14 cellular contexts compared by ENCODE assay signal in genomic region chr10:126110434-126110833, GRCh38.
DNase-seq lines count a peak whose midpoint lies in the region; ATAC-seq, FAIRE-seq and TF ChIP-seq lines count a peak whose summit lies in the region.
"Had no signal": no experiment of that assay in that cellular context is flagged by ENCODE, and none has a peak within 500 bp of the region (broad histone marks: within the 10 kb centered on the region; RNA-seq: fewer than 3 reads in every experiment).

No MANE protein-coding gene starts in this region.

- no peaks in the 10 kb centered on the region for H3K9me3 Mint-ChIP-seq in activated CD8-positive, alpha-beta T cell treated with anti-CD3 and anti-CD28 coated beads for 36 hours
- H3K9me3 Mint-ChIP-seq in neural progenitor cell: peaks cover 2% of the 10 kb centered on the region

- H2BK15ac ChIP-seq in IMR-90 (ENCODE audit: low read depth, low read length): no peak overlapping the region

- 60% methylated on average over 4 of the region's 4 CpGs for WGBS in A549 (ENCODE audit: missing lambda C conversion rate)
- 50% methylated on average over 1 of the region's 4 CpGs; no CpG with 5 or more reads in 1 of the 2 experiments for WGBS in IMR-90 (ENCODE audit: extremely low coverage in 2 of 2, insufficient read length in 1 of 2), 2 experiments

- no peak overlapping the region for H2AK5ac ChIP-seq in IMR-90 (ENCODE audit: low read depth, low read length)

- H3K27ac ChIP-seq in A549 (0 out of 6 replicates have a peak overlapping the region, but pooled peaks of 1 of the 2 experiments have one; percentile 13), IMR-90 (ENCODE audit: insufficient read depth, low read length) (no peak overlapping the region), neural progenitor cell (no peak overlapping the region)
- H3K27ac ChIP-seq: epithelial cell of prostate, thyroid gland had no signal

- H2AK9ac ChIP-seq in IMR-90 (replicated peaks; ENCODE audit: low read depth, low read length, poor library complexity): no peak overlapping the region

- TF ChIP-seq RAD21 in A549 (conservative IDR thresholded peaks at IDR 0.05 in 1 of 2, IDR thresholded peaks at IDR 0.05 in 1 of 2) (no peak), IMR-90 (IDR thresholded peaks at IDR 0.05; ENCODE audit: low read length) (no peak)

- no peak overlapping the region for H3K9ac ChIP-seq in IMR-90 (ENCODE audit: low read depth, low read length)
- no peak overlapping the region for H3K9ac ChIP-seq in neural progenitor cell

- no peak overlapping the region for H3K27ac Mint-ChIP-seq in activated CD8-positive, alpha-beta T cell treated with anti-CD3 and anti-CD28 coated beads for 36 hours
- no peak overlapping the region for H3K27ac Mint-ChIP-seq in neural progenitor cell
- H3K27ac Mint-ChIP-seq: activated CD8-positive, alpha-beta memory T cell treated with anti-CD3 and anti-CD28 coated beads, Interleukin-2, amount 10 ng/mL, durations not matched to agents 7 days and 5 days had no signal

- no peak overlapping the region for H3K4ac ChIP-seq in IMR-90 (ENCODE audit: low read depth, low read length)

- ATAC-seq in A549: no peak
- peak; percentile 37; the same call in 1 of the 2 replicates for ATAC-seq in IMR-90 (ENCODE audit: low read depth)
- no peak for ATAC-seq in activated CD8-positive, alpha-beta T cell treated with anti-CD3 and anti-CD28 coated beads for 36 hours
- no peak for ATAC-seq in GM19397 (IDR thresholded peaks at IDR 0.05; ENCODE audit: unreplicated experiment)
- ATAC-seq: activated CD8-positive, alpha-beta memory T cell treated with anti-CD3 and anti-CD28 coated beads, Interleukin-2, amount 10 ng/mL, durations not matched to agents 7 days and 5 days had no signal

- H3K56ac ChIP-seq in IMR-90 (ENCODE audit: extremely low read depth, insufficient read depth, low read length): no peak overlapping the region

- H3K14ac ChIP-seq in IMR-90 (replicated peaks; ENCODE audit: low read depth, low read length): no peak overlapping the region

- peak overlapping the region; percentile 3; the same call in 2 of the 3 replicates for H3K4me2 ChIP-seq in A549
- no peak overlapping the region; the same call in 1 of the 2 replicates for H3K4me2 ChIP-seq in IMR-90 (ENCODE audit: low read depth, low read length)
- H3K4me2 ChIP-seq in neural progenitor cell: no peak overlapping the region

- no TSS peak for BruUV-seq in IMR-90 (replicated peaks; lab: Mats Ljungman, UMichigan)

- H2BK20ac ChIP-seq in IMR-90 (ENCODE audit: low read depth, low read length): no peak overlapping the region

- H2BK120ac ChIP-seq in IMR-90 (ENCODE audit: low read depth, low read length): no peak overlapping the region

- H4K91ac ChIP-seq in IMR-90 (ENCODE audit: insufficient read depth, low read depth, low read length): no peak overlapping the region

- intact Hi-C loops in IMR-90 (cut with micrococcal nuclease): no loop called here
- intact Hi-C loops in activated CD8-positive, alpha-beta T cell treated with anti-CD3 and anti-CD28 coated beads for 36 hours (cut with micrococcal nuclease): no loop called here

- FAIRE-seq in A549 (lab: Jason Lieb, UNC): no peak
- no peak for FAIRE-seq in bronchial epithelial cell (lab: Jason Lieb, UNC)

- no peak overlapping the region for H3K23ac ChIP-seq in IMR-90 (ENCODE audit: low read depth, low read length)

- H3K27me3 ChIP-seq in IMR-90 (ENCODE audit: control insufficient read depth, insufficient read depth, low read length): no peaks in the 10 kb centered on the region; the same call in 1 of the 2 replicates
- H3K27me3 ChIP-seq in bronchial epithelial cell (ENCODE audit: control insufficient read depth, insufficient read depth, low read length): no peaks in the 10 kb centered on the region
- no peaks in the 10 kb centered on the region for H3K27me3 ChIP-seq in neural progenitor cell
- H3K27me3 ChIP-seq: thyroid gland had no signal

- H3K27me3 Mint-ChIP-seq in activated CD8-positive, alpha-beta T cell treated with anti-CD3 and anti-CD28 coated beads for 36 hours: peaks cover 2% of the 10 kb centered on the region
- peaks cover 7% of the 10 kb centered on the region for H3K27me3 Mint-ChIP-seq in neural progenitor cell (ENCODE audit: insufficient read depth, low read depth)

- H4K5ac ChIP-seq in IMR-90 (ENCODE audit: low read depth, low read length): no peak overlapping the region

- H3K36me3 ChIP-seq in IMR-90 (ENCODE audit: control insufficient read depth, insufficient read depth, low read length) (no peaks in the 10 kb centered on the region), bronchial epithelial cell (ENCODE audit: control insufficient read depth, insufficient read depth, low read length) (no peaks in the 10 kb centered on the region), neural progenitor cell (no peaks in the 10 kb centered on the region)
- H3K36me3 ChIP-seq: thyroid gland had no signal

- H3K4me3 ChIP-seq in A549: no peak overlapping the region
- no peak overlapping the region for H3K4me3 ChIP-seq in IMR-90 (ENCODE audit: insufficient read depth, low read depth, low read length)
- H3K4me3 ChIP-seq in bronchial epithelial cell (ENCODE audit: low read depth, low read length): no peak overlapping the region
- H3K4me3 ChIP-seq in neural progenitor cell: no peak overlapping the region
- H3K4me3 ChIP-seq: thyroid gland had no signal

- H2AFZ ChIP-seq in IMR-90 (replicated peaks; ENCODE audit: low read length, poor library complexity) (no peak overlapping the region), neural progenitor cell (replicated peaks) (no peak overlapping the region)

- H3K9me3 ChIP-seq in A549 (no peaks in the 10 kb centered on the region), IMR-90 (ENCODE audit: control insufficient read depth, insufficient read depth, low read length) (no peaks in the 10 kb centered on the region), neural progenitor cell (ENCODE audit: low read depth) (no peaks in the 10 kb centered on the region)
- H3K9me3 ChIP-seq: thyroid gland had no signal

- H3K79me2 ChIP-seq in neural progenitor cell (ENCODE audit: low read depth): no peaks in the 10 kb centered on the region

- TF ChIP-seq POLR2A in A549 (IDR thresholded peaks at IDR 0.05; ENCODE audit: low read length): no peak
- TF ChIP-seq POLR2A in IMR-90 (IDR thresholded peaks at IDR 0.05; ENCODE audit: low read depth, low read length): no peak

- peaks cover 11% of the 10 kb centered on the region; the same call in 2 of the 3 replicates for H3K4me1 ChIP-seq in A549
- H3K4me1 ChIP-seq in IMR-90 (ENCODE audit: control insufficient read depth, insufficient read depth, low read length): no peaks in the 10 kb centered on the region
- peaks cover 19% of the 10 kb centered on the region for H3K4me1 ChIP-seq in neural progenitor cell

- H4K8ac ChIP-seq in IMR-90 (ENCODE audit: low read depth in 2 of 2, low read length in 2 of 2): no peak overlapping the region

- CTCF ChIA-PET in A549 (lab: Yijun Ruan, JAX): interaction anchor here (1.1 to 1.4 kb wide), 2 partner anchors 12 to 393 kb away, joined by 3 read pairs; no protein-coding TSS in a partner anchor
- CTCF ChIA-PET in IMR-90 (lab: Yijun Ruan, JAX): interaction anchor here (1.0 kb wide), 1 partner anchor 21 kb away, joined by 7 read pairs; no protein-coding TSS in a partner anchor
- CTCF ChIA-PET in activated CD8-positive, alpha-beta T cell treated with anti-CD3 and anti-CD28 coated beads for 36 hours (lab: Charles Lee): no interaction called here

- no peak for TF ChIP-seq EP300 in A549 (IDR thresholded peaks at IDR 0.05)

- no peak overlapping the region for H3K4me3 Mint-ChIP-seq in activated CD8-positive, alpha-beta T cell treated with anti-CD3 and anti-CD28 coated beads for 36 hours
- no peak overlapping the region for H3K4me3 Mint-ChIP-seq in neural progenitor cell
- H3K4me3 Mint-ChIP-seq: activated CD8-positive, alpha-beta memory T cell treated with anti-CD3 and anti-CD28 coated beads, Interleukin-2, amount 10 ng/mL, durations not matched to agents 7 days and 5 days had no signal

- dilution Hi-C loops in IMR-90 (cut with HindIII; ENCODE audit: low sequenced_read_pairs, unreplicated experiment): no loop called here

- no peaks in the 10 kb centered on the region for H3K4me1 Mint-ChIP-seq in activated CD8-positive, alpha-beta T cell treated with anti-CD3 and anti-CD28 coated beads for 36 hours (ENCODE audit: low read depth)
- peaks cover 7% of the 10 kb centered on the region for H3K4me1 Mint-ChIP-seq in neural progenitor cell
- H3K4me1 Mint-ChIP-seq: activated CD8-positive, alpha-beta memory T cell treated with anti-CD3 and anti-CD28 coated beads, Interleukin-2, amount 10 ng/mL, durations not matched to agents 7 days and 5 days had no signal

- H2BK5ac ChIP-seq in IMR-90 (ENCODE audit: low read depth, low read length, poor library complexity, severe bottlenecking): no peak overlapping the region

- POLR2A ChIA-PET in A549 (lab: Yijun Ruan, JAX) (no interaction called here), IMR-90 (lab: Charles Lee; ENCODE audit: unreplicated experiment) (no interaction called here)
- POLR2A ChIA-PET in activated CD8-positive, alpha-beta T cell treated with anti-CD3 and anti-CD28 coated beads for 36 hours (lab: Charles Lee): no interaction called here

- in situ Hi-C loops in IMR-90 (cut with MboI; ENCODE audit: low sequenced_read_pairs): no loop called here

- H3F3A ChIP-seq in neural progenitor cell (ENCODE audit: low read depth): peaks cover 9% of the 10 kb centered on the region

- H3K79me1 ChIP-seq in IMR-90 (ENCODE audit: low read depth in 1 of 2, low read length in 2 of 2): no peaks in the 10 kb centered on the region

- H3K9me1 ChIP-seq in IMR-90 (ENCODE audit: insufficient read depth, low read length): 0 out of 2 replicates have a peak, but pooled peaks cover 5% of the 10 kb centered on the region

- no peak overlapping the region for H3K18ac ChIP-seq in IMR-90 (ENCODE audit: low read depth, low read length)

- no peak for TF ChIP-seq CTCF in A549 (IDR thresholded peaks at IDR 0.05)
- TF ChIP-seq CTCF in IMR-90 (conservative IDR thresholded peaks at IDR 0.05; ENCODE audit: low read depth, low read length): no peak
- TF ChIP-seq CTCF in bronchial epithelial cell (IDR thresholded peaks at IDR 0.05; ENCODE audit: insufficient read depth, low read length, severe bottlenecking): no peak
- no peak for TF ChIP-seq CTCF in activated CD8-positive, alpha-beta T cell treated with anti-CD3 and anti-CD28 coated beads for 36 hours (IDR thresholded peaks at IDR 0.05)
- TF ChIP-seq CTCF in neural progenitor cell (IDR thresholded peaks at IDR 0.05): no peak

- H4K20me1 ChIP-seq in IMR-90 (ENCODE audit: insufficient read depth, low read length) (no peaks in the 10 kb centered on the region), neural progenitor cell (ENCODE audit: low read depth) (no peaks in the 10 kb centered on the region)

- DNase-seq in A549 (ENCODE audit: low read depth in 1 of 2, low spot score in 1 of 2): no peak
- DNase-seq in IMR-90: peak; percentile 60
- peak; percentile 45 for DNase-seq in bronchial epithelial cell (ENCODE audit: low read depth)
- DNase-seq in kidney glomerular epithelial cell (lab: John Stamatoyannopoulos, UW): peak; percentile 70
- no peak for DNase-seq in activated CD8-positive, alpha-beta T cell treated with anti-CD3 and anti-CD28 coated beads for 36 hours
- no peak for DNase-seq in neural progenitor cell (ENCODE audit: low spot score)
- DNase-seq in HuH-7 (ENCODE audit: low spot score): no peak
- DNase-seq: activated CD8-positive, alpha-beta memory T cell treated with anti-CD3 and anti-CD28 coated beads, Interleukin-2, amount 10 ng/mL, durations not matched to agents 7 days and 5 days; activated naive CD4-positive, alpha-beta T cell treated with Interleukin-2 at 50 U/mL for 16 hours; cerebellar nuclear complex; SHP77; thyroid gland had no signal

- no peaks in the 10 kb centered on the region for H3K36me3 Mint-ChIP-seq in activated CD8-positive, alpha-beta T cell treated with anti-CD3 and anti-CD28 coated beads for 36 hours (ENCODE audit: low read depth)
- H3K36me3 Mint-ChIP-seq in neural progenitor cell: no peaks in the 10 kb centered on the region
- H3K36me3 Mint-ChIP-seq: activated CD8-positive, alpha-beta memory T cell treated with anti-CD3 and anti-CD28 coated beads, Interleukin-2, amount 10 ng/mL, durations not matched to agents 7 days and 5 days had no signal

Comparison
In these comparisons a context has a peak if more than half of its experiments do, and no peak if none do; other contexts are left out.
1. DNase-seq: peak in IMR-90 (single experiment), bronchial epithelial cell (single experiment) and kidney glomerular epithelial cell (single experiment); none in A549 (0 of 2), activated CD8-positive, alpha-beta T cell treated with anti-CD3 and anti-CD28 coated beads for 36 hours (single experiment), neural progenitor cell (single experiment) and HuH-7 (single experiment).